Comparison of ENCODE assay signal across 9 cellular contexts in the genomic region with DNA sequence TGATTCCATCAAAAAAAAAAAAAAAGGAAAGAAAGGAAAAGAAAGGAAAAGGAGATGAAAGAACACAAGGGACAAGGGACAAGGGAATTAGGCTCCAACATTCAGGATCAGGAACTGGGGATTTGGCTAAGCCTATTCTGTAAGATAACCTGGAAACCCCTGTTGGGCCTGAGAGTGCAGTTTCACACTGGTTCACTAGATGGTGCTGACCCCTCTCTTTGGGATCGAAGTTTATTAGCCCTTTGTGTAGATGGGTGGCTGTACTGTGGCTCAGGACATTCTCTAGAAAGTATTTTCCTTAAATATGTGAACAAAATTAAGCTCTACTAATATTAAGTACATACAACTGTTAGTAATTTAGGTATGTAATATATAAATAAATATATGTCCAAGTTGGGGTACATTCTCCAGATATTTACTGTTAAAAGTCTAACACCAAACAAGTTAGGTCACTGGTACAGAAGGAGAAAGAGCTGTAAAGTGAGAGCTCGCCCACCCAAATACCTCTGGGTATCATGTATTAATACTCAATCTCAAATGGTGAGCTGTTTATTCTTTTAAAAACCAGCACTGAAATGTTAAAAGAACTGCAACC. TPM values are rescaled to one million over a fixed set of nuclear protein-coding genes. Genes with fewer than 3 reads are reported as not detected.
DNase-seq lines count a peak whose midpoint lies in the region; ATAC-seq, FAIRE-seq and TF ChIP-seq lines count a peak whose summit lies in the region.
"Had no signal": no experiment of that assay in that cellular context is flagged by ENCODE, and none has a peak within 500 bp of the region (broad histone marks: within the 10 kb centered on the region; RNA-seq: fewer than 3 reads in every experiment).

No MANE protein-coding gene starts in this region.

- H3K9me3 Mint-ChIP-seq in stimulated activated memory B cell treated with anti-CD40 and anti-IgM and Interleukin-4, amounts not matched to agents 10 μg/mL and 1 μg/mL and 100 μg/mL, for 72 hours = no peaks in the 10 kb centered on the region
- H3K9me3 Mint-ChIP-seq: CD8-positive, alpha-beta memory T cell had no signal

- in situ Hi-C loops in Panc1 (cut with HindIII; ENCODE audit: low pct_unique_long_range_greater_than_20kb, low sequenced_read_pairs) = no loop called here

- POLR2A ChIA-PET in Panc1 (lab: Charles Lee) = no interaction called here

- intact Hi-C loops in Panc1 (cut with micrococcal nuclease; ENCODE audit: unreplicated experiment) = loop anchor here (1.0 to 10.0 kb wide), 2 partner anchors 110 to 215 kb away; a partner anchor contains a TSS
- intact Hi-C loops in breast epithelium (cut with DNase I; ENCODE audit: low total_unique reads) = no loop called here
- intact Hi-C loops in kidney (cut with DNase I) = loop anchor here (10.0 kb wide), 1 partner anchor 220 kb away; no protein-coding TSS in a partner anchor

- no peak overlapping the region for H3K9ac ChIP-seq in kidney (ENCODE audit: low read length in 2 of 2)

- DNase-seq in NCI-H2171 treated with DMSO at 0.1 percent for 48 hours (lab: John Stamatoyannopoulos, UW) = peak; percentile 7
- no peak for DNase-seq in NCI-H2171 (lab: John Stamatoyannopoulos, UW)
- peak; percentile 71 for DNase-seq in HT-29 (ENCODE audit: low spot score)
- peak; percentile 63 for DNase-seq in Panc1 (ENCODE audit: low read depth, low spot score)
- no peak for DNase-seq in breast epithelium (ENCODE audit: low spot score in 2 of 2)
- DNase-seq in kidney = no peak

- ATAC-seq in GM21528 (IDR thresholded peaks at IDR 0.05; ENCODE audit: low FRiP score, unreplicated experiment) (peak; percentile 88), Panc1 (peak; percentile 99)
- ATAC-seq in stimulated activated memory B cell treated with anti-CD40 and anti-IgM and Interleukin-4, amounts not matched to agents 10 μg/mL and 1 μg/mL and 100 μg/mL, for 72 hours = peak; percentile 85

- no peaks in the 10 kb centered on the region for H3K9me3 ChIP-seq in Panc1 (ENCODE audit: control insufficient read depth, insufficient read depth, low read depth, low read length)
- H3K9me3 ChIP-seq in breast epithelium = no peaks in the 10 kb centered on the region
- no peaks in the 10 kb centered on the region for H3K9me3 ChIP-seq in kidney (ENCODE audit: control insufficient read depth in 1 of 2, low read length in 2 of 2)

- CTCF ChIA-PET in Panc1 (lab: Charles Lee) = interaction anchor here (0.6 to 1.1 kb wide), 6 partner anchors 15 to 232 kb away, joined by 3 to 6 read pairs (median 6); no protein-coding TSS in a partner anchor

- TF ChIP-seq POLR2A in breast epithelium (IDR thresholded peaks at IDR 0.05) = no peak

- H3K4me3 Mint-ChIP-seq in stimulated activated memory B cell treated with anti-CD40 and anti-IgM and Interleukin-4, amounts not matched to agents 10 μg/mL and 1 μg/mL and 100 μg/mL, for 72 hours = no peak overlapping the region
- H3K4me3 Mint-ChIP-seq: CD8-positive, alpha-beta memory T cell had no signal

- TF ChIP-seq CTCF in Panc1 (IDR thresholded peaks at IDR 0.05) (peak; percentile 89), breast epithelium (IDR thresholded peaks at IDR 0.05) (peak; percentile 63 to 78 (median 68)), kidney (IDR thresholded peaks at IDR 0.05; ENCODE audit: borderline replicate concordance, extremely low read depth, insufficient read depth) (peak; percentile 48)

- no TSS peak for BruUV-seq in Panc1 (replicated peaks; lab: Mats Ljungman, UMichigan)

- no peak for FAIRE-seq in kidney (lab: Jason Lieb, UNC)

- no peaks in the 10 kb centered on the region for H3K36me3 ChIP-seq in Panc1 (ENCODE audit: control insufficient read depth, insufficient read depth, low read length)
- no peaks in the 10 kb centered on the region for H3K36me3 ChIP-seq in breast epithelium
- H3K36me3 ChIP-seq in kidney (ENCODE audit: control insufficient read depth in 1 of 2, insufficient read depth in 2 of 2, low read length in 2 of 2) = no peaks in the 10 kb centered on the region

- H3K27ac ChIP-seq in Panc1 (ENCODE audit: low read length) (no peak overlapping the region), breast epithelium (no peak overlapping the region), kidney (ENCODE audit: low read depth in 2 of 2, low read length in 2 of 2) (no peak overlapping the region)

- H3K4me1 ChIP-seq in Panc1 (ENCODE audit: control insufficient read depth, insufficient read depth, low read length) = no peaks in the 10 kb centered on the region
- no peaks in the 10 kb centered on the region for H3K4me1 ChIP-seq in breast epithelium
- H3K4me1 ChIP-seq in kidney (ENCODE audit: control insufficient read depth in 1 of 2, insufficient read depth in 1 of 2, low read depth in 1 of 2, low read length in 2 of 2) = no peaks in the 10 kb centered on the region

- H3K4me1 Mint-ChIP-seq in stimulated activated memory B cell treated with anti-CD40 and anti-IgM and Interleukin-4, amounts not matched to agents 10 μg/mL and 1 μg/mL and 100 μg/mL, for 72 hours = peaks cover 9% of the 10 kb centered on the region
- H3K4me1 Mint-ChIP-seq: CD8-positive, alpha-beta memory T cell had no signal

- H3K4me3 ChIP-seq in Panc1 (ENCODE audit: low read depth in 2 of 2, low read length in 2 of 2) (no peak overlapping the region), breast epithelium (no peak overlapping the region), kidney (ENCODE audit: low read length in 2 of 2) (no peak overlapping the region)

- peaks cover 9% of the 10 kb centered on the region for H3K27me3 Mint-ChIP-seq in stimulated activated memory B cell treated with anti-CD40 and anti-IgM and Interleukin-4, amounts not matched to agents 10 μg/mL and 1 μg/mL and 100 μg/mL, for 72 hours

- no peaks in the 10 kb centered on the region for H3K36me3 Mint-ChIP-seq in stimulated activated memory B cell treated with anti-CD40 and anti-IgM and Interleukin-4, amounts not matched to agents 10 μg/mL and 1 μg/mL and 100 μg/mL, for 72 hours
- H3K36me3 Mint-ChIP-seq: CD8-positive, alpha-beta memory T cell had no signal

- H3K27me3 ChIP-seq in Panc1 (ENCODE audit: control insufficient read depth, insufficient read depth, low read length) (no peaks in the 10 kb centered on the region), breast epithelium (no peaks in the 10 kb centered on the region)

- no peak overlapping the region for H3K27ac Mint-ChIP-seq in stimulated activated memory B cell treated with anti-CD40 and anti-IgM and Interleukin-4, amounts not matched to agents 10 μg/mL and 1 μg/mL and 100 μg/mL, for 72 hours
- H3K27ac Mint-ChIP-seq: CD8-positive, alpha-beta memory T cell had no signal

RNA-seq across cellular contexts. Expression of a gene that starts 6.3 kb away (rescaled TPM):
- not detected in 2 replicates for total RNA-seq in HT-29 (2014; rRNA removed; shearing (Covaris generic))
- total RNA-seq in Panc1 (2021; ENCODE audit: unreplicated experiment) = not detected
- polyA plus RNA-seq in Panc1 (2012; ENCODE audit: insufficient read length) = not detected
- total RNA-seq in breast epithelium = 1 to 10 TPM in 1 of 3 donors, not detected in 2; 1.6 TPM
- total RNA-seq in kidney = not detected
- polyA plus RNA-seq in kidney (ENCODE audit: insufficient read depth, low read depth, low replicate concordance) = not detected
- total RNA-seq: CD8-positive, alpha-beta memory T cell had no signal
- polyA plus RNA-seq: CD8-positive, alpha-beta memory T cell had no signal

RNA-seq across cellular contexts. Expression of a gene that starts 15.9 kb away (rescaled TPM):
- total RNA-seq in HT-29 (2014; rRNA removed; shearing (Covaris generic)) = not detected in 2 replicates
- total RNA-seq in Panc1 (2021; ENCODE audit: unreplicated experiment) (0.15 TPM), breast epithelium (under 1 TPM in 1 of 3 donors, not detected in 2; 0.16 TPM), kidney (not detected)
- polyA plus RNA-seq in Panc1 (2012; ENCODE audit: insufficient read length) = not detected
- polyA plus RNA-seq in kidney (ENCODE audit: insufficient read depth, low read depth, low replicate concordance) = not detected
- total RNA-seq: CD8-positive, alpha-beta memory T cell had no signal
- polyA plus RNA-seq: CD8-positive, alpha-beta memory T cell had no signal

RNA-seq across cellular contexts. Expression of a gene that starts 57.8 kb away (rescaled TPM):
- total RNA-seq in HT-29 (2014; rRNA removed; shearing (Covaris generic)) = not detected in 2 replicates
- total RNA-seq in Panc1 (2021; ENCODE audit: unreplicated experiment) (not detected), breast epithelium (1 to 10 TPM in 2 of 3 donors, under 1 TPM in 1; 0.98 to 1.8 (median 1.8) TPM), kidney (2.0 TPM)
- polyA plus RNA-seq in Panc1 (2012; ENCODE audit: insufficient read length) = not detected
- polyA plus RNA-seq in kidney (ENCODE audit: insufficient read depth, low read depth, low replicate concordance) = 2.5 TPM

Comparison
In these comparisons a context has a peak if more than half of its experiments do, and no peak if none do; other contexts are left out.
1. DNase-seq: peak in NCI-H2171 treated with DMSO at 0.1 percent for 48 hours (single experiment), HT-29 (single experiment) and Panc1 (single experiment); none in NCI-H2171 (single experiment), breast epithelium (0 of 2) and kidney (single experiment).
2. Peak in every context shown above with its lines, with median percentiles within 50 percentile points of each other: ATAC-seq and CTCF ChIP-seq.